Comparison of ENCODE assay signal across 11 cellular contexts in the genomic region with DNA sequence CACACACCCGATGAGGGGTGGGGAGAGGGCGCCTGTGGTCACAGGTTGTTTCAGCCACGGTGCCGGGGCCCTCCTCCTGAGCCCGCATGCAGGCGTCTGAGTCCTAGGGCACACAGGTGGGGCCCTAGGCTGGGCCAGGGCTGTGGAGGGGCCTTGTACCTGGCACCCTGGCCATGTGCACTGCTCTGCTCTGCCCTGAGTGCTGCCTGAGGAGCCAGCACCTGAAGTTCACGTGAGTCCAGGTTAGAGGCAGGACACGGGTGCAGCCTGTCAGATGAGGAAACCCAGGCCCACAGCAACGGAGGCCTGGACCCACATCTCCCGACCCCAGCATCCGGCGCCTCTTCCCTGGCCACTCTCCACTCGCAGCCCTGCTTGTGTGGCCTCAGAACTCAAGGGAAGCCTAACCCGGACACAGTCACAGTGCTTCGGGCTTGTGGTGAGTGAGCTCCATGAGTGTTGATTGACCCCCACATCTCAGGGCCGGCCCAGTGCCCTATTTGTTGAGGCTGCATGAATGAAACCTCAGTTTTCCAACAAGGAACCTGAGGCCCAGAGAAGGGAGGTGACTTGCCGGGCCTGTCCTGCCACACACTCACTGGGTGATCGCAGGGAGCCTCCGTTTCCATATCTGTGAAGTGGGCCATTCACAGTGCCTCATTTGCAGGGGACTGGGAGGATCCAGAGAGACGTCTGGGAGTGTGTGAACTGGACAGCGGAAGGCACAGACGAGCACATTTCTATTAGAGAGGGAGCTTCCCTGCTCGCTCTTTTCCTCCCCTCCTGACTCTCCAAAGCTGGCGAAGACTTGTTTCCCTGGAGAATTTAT. TPM values are rescaled to one million over a fixed set of nuclear protein-coding genes. Genes with fewer than 3 reads are reported as not detected.
DNase-seq lines count a peak whose midpoint lies in the region; ATAC-seq and TF ChIP-seq lines count a peak whose summit lies in the region.
"Had no signal": no experiment of that assay in that cellular context is flagged by ENCODE, and none has a peak within 500 bp of the region (broad histone marks: within the 10 kb centered on the region; RNA-seq: fewer than 3 reads in every experiment).

No MANE protein-coding gene starts in this region.

- no peak overlapping the region for H3K9ac ChIP-seq in muscle layer of colon (ENCODE audit: low read length)

- H3K4me1 ChIP-seq in muscle layer of colon (ENCODE audit: insufficient read depth, low read length) = peaks cover 70% of the 10 kb centered on the region
- peaks cover 11 to 23% (median 17%) of the 10 kb centered on the region in 4 donors for H3K4me1 ChIP-seq in transverse colon

- H3K4me3 ChIP-seq in coronary artery (no peak overlapping the region), muscle layer of colon (ENCODE audit: low read depth in 1 of 2, low read length in 2 of 2) (no peak overlapping the region), transverse colon (no peak overlapping the region)

- 70% methylated on average over 21 of the region's 24 CpGs; no CpG with 5 or more reads in 1 of the 2 donors for WGBS in transverse colon (ENCODE audit: low coverage in 1 of 2), 2 donors

- H3K27ac ChIP-seq in coronary artery (peak overlapping the region in 1 of 2 donors; percentile 7), muscle layer of colon (ENCODE audit: low read depth, low read length) (peak overlapping the region; percentile 71), transverse colon (peak overlapping the region; percentile 46 to 83 (median 68))

- no peak for ATAC-seq in GM19035 (IDR thresholded peaks at IDR 0.05; ENCODE audit: unreplicated experiment)
- no peak for ATAC-seq in HG02623 (IDR thresholded peaks at IDR 0.05; ENCODE audit: unreplicated experiment)

- TF ChIP-seq POLR2A in transverse colon (IDR thresholded peaks at IDR 0.05) = no peak

- peak; percentile 60 for DNase-seq in activated effector memory CD4-positive, alpha-beta T cell treated with anti-CD3 and anti-CD28 coated beads, Interleukin-2, amount 50 U/mL, for 16 hours
- no peak for DNase-seq in activated effector memory CD4-positive, alpha-beta T cell treated with Interleukin-2 at 50 U/mL for 16 hours
- DNase-seq in coronary artery (ENCODE audit: low spot score) = peak; percentile 68
- DNase-seq in transverse colon = peak; percentile 5
- no peak for DNase-seq in effector CD8-positive, alpha-beta T cell (lab: John Stamatoyannopoulos, UW)
- DNase-seq: DMS53; SHP77 treated with DMSO at 0.1 percent for 48 hours; stimulated activated naive CD4-positive, alpha-beta T cell treated with Interleukin-2 at 50 U/mL for 16 hours had no signal

- in situ Hi-C loops in transverse colon (cut with MboI; ENCODE audit: low pct_ligation_motif_present in 1 of 4, low pct_unique_long_range_greater_than_20kb in 1 of 4, low sequenced_read_pairs in 3 of 4) = no loop called here

- peaks cover 23% of the 10 kb centered on the region for H3K36me3 ChIP-seq in muscle layer of colon (ENCODE audit: insufficient read depth, low read length)
- no peaks in the 10 kb centered on the region for H3K36me3 ChIP-seq in transverse colon

- intact Hi-C loops in transverse colon (cut with DNase I; ENCODE audit: low total_unique reads) = no loop called here

- H3K9me3 ChIP-seq in muscle layer of colon (ENCODE audit: low read length) (no peaks in the 10 kb centered on the region), transverse colon (no peaks in the 10 kb centered on the region)

- no peak for TF ChIP-seq CTCF in coronary artery (IDR thresholded peaks at IDR 0.05)
- TF ChIP-seq CTCF in transverse colon (IDR thresholded peaks at IDR 0.05) = no peak

- no peaks in the 10 kb centered on the region for H3K27me3 ChIP-seq in muscle layer of colon (ENCODE audit: control insufficient read depth in 1 of 2, insufficient read depth in 2 of 2, low read length in 2 of 2)
- H3K27me3 ChIP-seq in transverse colon = no peaks in the 10 kb centered on the region

- TF ChIP-seq EP300 in transverse colon (IDR thresholded peaks at IDR 0.05; ENCODE audit: low read depth) = no peak

RNA-seq across cellular contexts. Expression of gene PPIF, which starts 39.6 kb away (rescaled TPM):
- 100 to 1,000 TPM in 1 of 4 donors, 10 to 100 TPM in 3; 37.2 to 149 (median 51.6) TPM for total RNA-seq in transverse colon

RNA-seq across cellular contexts. Expression of gene ZCCHC24, which starts 58.6 kb away (rescaled TPM):
- total RNA-seq in transverse colon = 10 to 100 TPM; 15.6 to 41.1 (median 22.5) TPM

Comparison
In these comparisons a context has a peak if more than half of its experiments do, and no peak if none do; other contexts are left out.
1. DNase-seq: peak in activated effector memory CD4-positive, alpha-beta T cell treated with anti-CD3 and anti-CD28 coated beads, Interleukin-2, amount 50 U/mL, for 16 hours (single experiment), coronary artery (single experiment) and transverse colon (single experiment); none in activated effector memory CD4-positive, alpha-beta T cell treated with Interleukin-2 at 50 U/mL for 16 hours (single experiment) and effector CD8-positive, alpha-beta T cell (single experiment).